Comparison of ENCODE assay signal across 9 cellular contexts in the genomic region with DNA sequence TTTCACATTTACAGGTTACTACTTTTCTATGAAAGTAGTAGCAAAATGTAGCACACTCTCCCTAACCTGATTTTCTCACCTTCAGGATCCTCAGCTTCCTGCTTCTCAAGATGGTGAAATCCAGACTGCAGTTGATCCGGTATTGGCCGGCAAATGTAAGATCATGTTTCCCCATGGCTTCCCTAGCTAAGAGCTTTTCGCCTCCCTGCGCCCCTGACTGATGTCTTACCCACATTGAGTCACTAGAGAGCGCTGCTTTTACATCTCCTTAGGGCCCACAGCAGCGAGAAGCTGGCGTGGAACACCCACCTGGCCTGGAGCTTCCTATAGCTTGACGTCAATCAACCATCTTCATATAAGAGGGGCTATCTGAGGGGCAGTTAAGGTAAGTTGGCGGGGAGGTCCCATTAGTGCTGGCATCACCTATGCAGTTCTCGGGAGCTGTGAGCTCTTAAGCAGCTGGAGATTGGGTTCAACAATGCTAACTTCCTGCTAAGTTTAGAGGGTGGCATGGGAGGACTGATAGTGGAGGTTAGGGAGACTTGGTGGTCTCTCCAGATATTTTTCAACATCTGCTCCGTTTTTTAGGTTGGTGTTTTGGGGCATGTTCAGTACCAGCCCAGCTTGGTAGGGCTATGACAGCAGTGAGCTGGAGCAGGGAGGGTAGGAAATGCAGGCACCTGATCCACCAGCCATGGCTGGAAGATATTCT. TPM values are rescaled to one million over a fixed set of nuclear protein-coding genes. Genes with fewer than 3 reads are reported as not detected.
DNase-seq lines count a peak whose midpoint lies in the region; ATAC-seq, FAIRE-seq and TF ChIP-seq lines count a peak whose summit lies in the region.
"Had no signal": no experiment of that assay in that cellular context is flagged by ENCODE, and none has a peak within 500 bp of the region (broad histone marks: within the 10 kb centered on the region; RNA-seq: fewer than 3 reads in every experiment).

No MANE protein-coding gene starts in this region.

- POLR2A ChIA-PET in GM12878 (lab: Charles Lee) = interaction anchor here (0.5 to 2.3 kb wide), 6 partner anchors 8 to 168 kb away, joined by 4 to 9 read pairs (median 6); no protein-coding TSS in a partner anchor

- CTCF ChIA-PET in GM12878 (lab: Yijun Ruan, JAX) = interaction anchor here (0.7 to 5.1 kb wide), 25 partner anchors 9 to 274 kb away, joined by 3 to 126 read pairs (median 5); partner anchors contain the start of genes ARL8A, ELF3, LGR6 and UBE2T

- H4K20me1 ChIP-seq in GM12878 (ENCODE audit: control insufficient read depth, insufficient read depth) = no peaks in the 10 kb centered on the region

- ATAC-seq in GM12878 (peak; percentile 50), GM21529 (IDR thresholded peaks at IDR 0.05; ENCODE audit: unreplicated experiment) (no peak)

- no peaks in the 10 kb centered on the region for H3K9me3 Mint-ChIP-seq in IgD-negative memory B cell

- H3K27me3 ChIP-seq in GM12878 (replicated peaks in 1 of 2; ENCODE audit: control insufficient read depth in 2 of 2, insufficient read depth in 2 of 2, low read length in 1 of 2) = no peaks in the 10 kb centered on the region

- no peaks in the 10 kb centered on the region for H3K27me3 Mint-ChIP-seq in IgD-negative memory B cell

- WGBS in GM12878 (ENCODE audit: insufficient coverage, insufficient replicate concordance, low lambda C conversion rate, missing lambda C conversion rate) = 40% methylated on average over 11 of the region's 11 CpGs

- no peak for TF ChIP-seq POLR2A in GM12878 (IDR thresholded peaks at IDR 0.05; ENCODE audit: low read depth, low read length)

- peak; percentile 78 for FAIRE-seq in GM12878 (lab: Jason Lieb, UNC)

- RAD21 ChIA-PET in GM12878 (lab: Charles Lee; ENCODE audit: unreplicated experiment) = interaction anchor here (0.7 to 2.7 kb wide), 16 partner anchors 8 to 565 kb away, joined by 3 to 27 read pairs (median 4); partner anchors contain the start of genes ELF3, LGR6 and PPP1R12B

- no peak overlapping the region for H2AFZ ChIP-seq in GM12878 (ENCODE audit: control insufficient read depth, low read depth, low read length)

- DNase-seq in Daoy (ENCODE audit: low read depth) (peak; percentile 67), SIG-M5 (lab: John Stamatoyannopoulos, UW) (peak; percentile 58), GM12878 (ENCODE audit: low read depth, low spot score) (no peak), kidney glomerular epithelial cell (lab: John Stamatoyannopoulos, UW) (peak; percentile 21), stromal cell of bone marrow (ENCODE audit: low read depth) (peak; percentile 51), 8988T (no peak)

- no peak overlapping the region for H3K4me2 ChIP-seq in GM12878 (ENCODE audit: control insufficient read depth, insufficient read depth)

- peak overlapping the region; percentile 18 to 34 (median 20) for H3K27ac Mint-ChIP-seq in IgD-negative memory B cell

- in situ Hi-C loops in GM12878 (cut with MboI) = no loop called here

- H3K27ac ChIP-seq in GM12878 (ENCODE audit: control insufficient read depth, insufficient read depth) = no peak overlapping the region

- H3K4me1 Mint-ChIP-seq in IgD-negative memory B cell = peaks cover 19 to 27% (median 20%) of the 10 kb centered on the region in 3 donors

- TF ChIP-seq EP300 in GM12878 (IDR thresholded peaks at IDR 0.05; ENCODE audit: borderline replicate concordance in 1 of 2, control insufficient read depth in 1 of 2, low read depth in 2 of 2, low read length in 2 of 2) = no peak

- H3K79me2 ChIP-seq in GM12878 (ENCODE audit: control insufficient read depth, insufficient read depth, low read length) = peaks cover 19% of the 10 kb centered on the region

- peaks cover 4% of the 10 kb centered on the region for H3K36me3 Mint-ChIP-seq in IgD-negative memory B cell

- H3K36me3 ChIP-seq in GM12878 (ENCODE audit: control insufficient read depth in 2 of 2, insufficient read depth in 2 of 2, low read length in 1 of 2) = peaks cover 28 to 34% of the 10 kb centered on the region in 2 experiments; a peak in 3 of 4 replicates

- no TSS peak for BruUV-seq in GM12878 (replicated peaks; lab: Mats Ljungman, UMichigan)

- intact Hi-C loops in GM12878 (cut with micrococcal nuclease; ENCODE audit: unreplicated experiment) = no loop called here

- TF ChIP-seq RAD21 in GM12878 (IDR thresholded peaks at IDR 0.05; ENCODE audit: insufficient read depth, low read depth, low read length) = peak; percentile 65

- SMC1A ChIA-PET in GM12878 (lab: Charles Lee; ENCODE audit: uncharacterized antibody, unreplicated experiment) = interaction anchor here (0.6 to 2.7 kb wide), 16 partner anchors 9 to 565 kb away, joined by 3 to 21 read pairs (median 6); no protein-coding TSS in a partner anchor

- peak overlapping the region in 1 of 4 donors; percentile 27 for H3K4me3 Mint-ChIP-seq in IgD-negative memory B cell

- H3K9me3 ChIP-seq in GM12878 (replicated peaks; ENCODE audit: control insufficient read depth, insufficient read depth, low read length) = no peaks in the 10 kb centered on the region

- peaks cover 16% of the 10 kb centered on the region for H3K4me1 ChIP-seq in GM12878 (ENCODE audit: control insufficient read depth, insufficient read depth, low read length)

- no peak overlapping the region for H3K4me3 ChIP-seq in GM12878

- no peak overlapping the region for H3K9ac ChIP-seq in GM12878 (ENCODE audit: control insufficient read depth, insufficient read depth, low read length)

- peak; percentile 65 to 70 (median 68); a peak in 5 of 6 replicates for TF ChIP-seq CTCF in GM12878 (IDR thresholded peaks at IDR 0.05 in 2 of 3, conservative IDR thresholded peaks at IDR 0.05 in 1 of 3; ENCODE audit: control insufficient read depth in 2 of 3, extremely low read depth in 1 of 3, insufficient read depth in 1 of 3, low read depth in 3 of 3, low read length in 3 of 3)

RNA-seq across cellular contexts. Expression of gene PTPN7, which starts 5.5 kb away (rescaled TPM):
- 1.3 and 1.5 TPM in 2 replicates for total RNA-seq in Daoy (2014; rRNA removed; shearing (Covaris generic))
- polyA plus RNA-seq in IgD-negative memory B cell (18.7 TPM), GM12878 (2011; rRNA removed) (74.3 and 91.0 TPM in 2 replicates), GM12878 (2014; fragmentation: Illumina TruSeq; extraction: Trizol) (73.7 and 102 TPM in 2 replicates), GM12878 (2014; fragmentation: Nextera tagmentation; extraction: Ambion mirVana) (10 to 100 TPM in 1 of 2 experiments, 1 to 10 TPM in 1; 7.9 to 14.2 TPM), GM12878 (2014; rRNA removed) (100 and 102 TPM in 2 replicates), GM12878 (2016; fragmentation: Nextera tagmentation; extraction: Ambion mirVana) (100 to 1,000 TPM; 116 to 117 TPM)
- total RNA-seq in GM12878 (2013; cell fraction: nucleolus; rRNA removed) = 135 and 145 TPM in 2 replicates
- total RNA-seq in GM12878 (2014; rRNA removed) (95.2 and 111 TPM in 2 replicates), GM12878 (2014; rRNA removed; fragmentation: Illumina TruSeq; extraction: Trizol) (61.6 and 78.5 TPM in 2 replicates), GM12878 (2021) (99.8 and 102 TPM in 2 replicates)
- 31.0 TPM for polyA plus RNA-seq in GM12878 (2011; ENCODE audit: low read depth)
- 168 and 186 TPM in 2 replicates for polyA plus RNA-seq in GM12878 (2011; cell fraction: cytosol; rRNA removed)
- polyA plus RNA-seq in GM12878 (2011; cell fraction: nucleus; rRNA removed) = 173 and 188 TPM in 2 replicates
- polyA plus RNA-seq in GM12878 (2012) = 48.5 and 49.9 TPM in 2 replicates
- 97.4 and 135 TPM in 2 replicates for polyA minus RNA-seq in GM12878 (2011; rRNA and poly(A)+ RNA removed)
- 50.4 and 50.5 TPM in 2 replicates for polyA minus RNA-seq in GM12878 (2011; cell fraction: cytosol; rRNA and poly(A)+ RNA removed)
- 50.2 and 85.1 TPM in 2 replicates for polyA minus RNA-seq in GM12878 (2011; cell fraction: nucleus; rRNA and poly(A)+ RNA removed)

RNA-seq across cellular contexts. Expression of gene ARL8A, which starts 10.4 kb away (rescaled TPM):
- 21.9 and 29.0 TPM in 2 replicates for total RNA-seq in Daoy (2014; rRNA removed; shearing (Covaris generic))
- polyA plus RNA-seq in IgD-negative memory B cell = 17.3 TPM
- total RNA-seq in GM12878 (2013; cell fraction: nucleolus; rRNA removed) = 13.7 and 18.1 TPM in 2 replicates
- 18.8 and 20.7 TPM in 2 replicates for total RNA-seq in GM12878 (2014; rRNA removed)
- 10.3 and 12.0 TPM in 2 replicates for total RNA-seq in GM12878 (2014; rRNA removed; fragmentation: Illumina TruSeq; extraction: Trizol)
- total RNA-seq in GM12878 (2021) = 30.5 and 33.6 TPM in 2 replicates
- polyA plus RNA-seq in GM12878 (2011; ENCODE audit: low read depth) = 23.6 TPM
- polyA plus RNA-seq in GM12878 (2011; rRNA removed) = 49.2 and 49.5 TPM in 2 replicates
- 26.9 and 35.2 TPM in 2 replicates for polyA plus RNA-seq in GM12878 (2011; cell fraction: cytosol; rRNA removed)
- 35.2 and 47.4 TPM in 2 replicates for polyA plus RNA-seq in GM12878 (2011; cell fraction: nucleus; rRNA removed)
- 21.0 and 42.5 TPM in 2 replicates for polyA plus RNA-seq in GM12878 (2012)
- polyA plus RNA-seq in GM12878 (2014; fragmentation: Illumina TruSeq; extraction: Trizol) = 11.3 and 15.4 TPM in 2 replicates
- polyA plus RNA-seq in GM12878 (2014; fragmentation: Nextera tagmentation; extraction: Ambion mirVana) = 1 to 10 TPM in 1 of 2 experiments, under 1 TPM in 1; 0.34 to 2.4 TPM
- polyA plus RNA-seq in GM12878 (2014; rRNA removed) = 22.8 and 25.7 TPM in 2 replicates
- 10 to 100 TPM; 10.8 to 15.4 TPM for polyA plus RNA-seq in GM12878 (2016; fragmentation: Nextera tagmentation; extraction: Ambion mirVana)
- 18.5 and 19.3 TPM in 2 replicates for polyA minus RNA-seq in GM12878 (2011; rRNA and poly(A)+ RNA removed)
- 11.0 and 13.8 TPM in 2 replicates for polyA minus RNA-seq in GM12878 (2011; cell fraction: cytosol; rRNA and poly(A)+ RNA removed)
- polyA minus RNA-seq in GM12878 (2011; cell fraction: nucleus; rRNA and poly(A)+ RNA removed) = 8.1 and 10.2 TPM in 2 replicates

RNA-seq across cellular contexts. Expression of gene GPR37L1, which starts 32.2 kb away (rescaled TPM):
- total RNA-seq in Daoy (2014; rRNA removed; shearing (Covaris generic)) = under 0.01 and 0.06 TPM in 2 replicates
- polyA plus RNA-seq in IgD-negative memory B cell (0.11 TPM), GM12878 (2011; rRNA removed) (not detected in 2 replicates), GM12878 (2014; fragmentation: Illumina TruSeq; extraction: Trizol) (not detected in 2 replicates), GM12878 (2014; fragmentation: Nextera tagmentation; extraction: Ambion mirVana) (under 1 TPM; under 0.01 to 0.02 TPM), GM12878 (2014; rRNA removed) (0.01 TPM in 1 of 2 replicates, not detected in the other), GM12878 (2016; fragmentation: Nextera tagmentation; extraction: Ambion mirVana) (under 1 TPM; 0.03 to 0.08 TPM)
- total RNA-seq in GM12878 (2013; cell fraction: nucleolus; rRNA removed) = not detected in 2 replicates
- total RNA-seq in GM12878 (2014; rRNA removed) (under 0.01 TPM in 1 of 2 replicates, not detected in the other), GM12878 (2014; rRNA removed; fragmentation: Illumina TruSeq; extraction: Trizol) (not detected in 2 replicates), GM12878 (2021) (not detected in 2 replicates)
- 0.05 TPM for polyA plus RNA-seq in GM12878 (2011; ENCODE audit: low read depth)
- polyA plus RNA-seq in GM12878 (2011; cell fraction: cytosol; rRNA removed) = 0.02 TPM in 1 of 2 replicates, not detected in the other
- not detected in 2 replicates for polyA plus RNA-seq in GM12878 (2011; cell fraction: nucleus; rRNA removed)
- polyA plus RNA-seq in GM12878 (2012) = 0.06 and 0.14 TPM in 2 replicates
- not detected in 2 replicates for polyA minus RNA-seq in GM12878 (2011; rRNA and poly(A)+ RNA removed)
- not detected in 2 replicates for polyA minus RNA-seq in GM12878 (2011; cell fraction: cytosol; rRNA and poly(A)+ RNA removed)
- polyA minus RNA-seq in GM12878 (2011; cell fraction: nucleus; rRNA and poly(A)+ RNA removed) = not detected in 2 replicates
- total RNA-seq: activated CD8-positive, alpha-beta memory T cell treated with anti-CD3 and anti-CD28 coated beads for 36 hours had no signal

RNA-seq across cellular contexts. Expression of gene LGR6, which starts 38.7 kb away (rescaled TPM):
- 0.23 and 1.2 TPM in 2 replicates for total RNA-seq in Daoy (2014; rRNA removed; shearing (Covaris generic))
- polyA plus RNA-seq in IgD-negative memory B cell (not detected), GM12878 (2011; rRNA removed) (not detected in 2 replicates), GM12878 (2014; fragmentation: Illumina TruSeq; extraction: Trizol) (not detected in 2 replicates), GM12878 (2014; fragmentation: Nextera tagmentation; extraction: Ambion mirVana) (not detected), GM12878 (2014; rRNA removed) (0.04 TPM in 1 of 2 replicates, not detected in the other), GM12878 (2016; fragmentation: Nextera tagmentation; extraction: Ambion mirVana) (not detected)
- 0.13 TPM in 1 of 2 replicates, not detected in the other for total RNA-seq in GM12878 (2013; cell fraction: nucleolus; rRNA removed)
- total RNA-seq in GM12878 (2014; rRNA removed) (0.05 TPM in 1 of 2 replicates, not detected in the other), GM12878 (2014; rRNA removed; fragmentation: Illumina TruSeq; extraction: Trizol) (not detected in 2 replicates), GM12878 (2021) (not detected in 2 replicates)
- not detected for polyA plus RNA-seq in GM12878 (2011; ENCODE audit: low read depth)
- 0.01 and 0.05 TPM in 2 replicates for polyA plus RNA-seq in GM12878 (2011; cell fraction: cytosol; rRNA removed)
- 0.12 and 0.19 TPM in 2 replicates for polyA plus RNA-seq in GM12878 (2011; cell fraction: nucleus; rRNA removed)
- polyA plus RNA-seq in GM12878 (2012) = 0.04 TPM in 1 of 2 replicates, not detected in the other
- not detected in 2 replicates for polyA minus RNA-seq in GM12878 (2011; rRNA and poly(A)+ RNA removed)
- polyA minus RNA-seq in GM12878 (2011; cell fraction: cytosol; rRNA and poly(A)+ RNA removed) = not detected in 2 replicates
- polyA minus RNA-seq in GM12878 (2011; cell fraction: nucleus; rRNA and poly(A)+ RNA removed) = not detected in 2 replicates

Comparison
In these comparisons a context has a peak if more than half of its experiments do, and no peak if none do; other contexts are left out.
1. DNase-seq: peak in Daoy (single experiment), SIG-M5 (single experiment), kidney glomerular epithelial cell (single experiment) and stromal cell of bone marrow (single experiment); none in GM12878 (single experiment) and 8988T (single experiment).
2. RNA of gene PTPN7, which starts 5.5 kb away (total RNA-seq): 61.6 to 145 TPM in GM12878; 1.3 to 1.5 TPM in Daoy; every median in the first group is over 10 times any median in the second.